In the genomic region with DNA sequence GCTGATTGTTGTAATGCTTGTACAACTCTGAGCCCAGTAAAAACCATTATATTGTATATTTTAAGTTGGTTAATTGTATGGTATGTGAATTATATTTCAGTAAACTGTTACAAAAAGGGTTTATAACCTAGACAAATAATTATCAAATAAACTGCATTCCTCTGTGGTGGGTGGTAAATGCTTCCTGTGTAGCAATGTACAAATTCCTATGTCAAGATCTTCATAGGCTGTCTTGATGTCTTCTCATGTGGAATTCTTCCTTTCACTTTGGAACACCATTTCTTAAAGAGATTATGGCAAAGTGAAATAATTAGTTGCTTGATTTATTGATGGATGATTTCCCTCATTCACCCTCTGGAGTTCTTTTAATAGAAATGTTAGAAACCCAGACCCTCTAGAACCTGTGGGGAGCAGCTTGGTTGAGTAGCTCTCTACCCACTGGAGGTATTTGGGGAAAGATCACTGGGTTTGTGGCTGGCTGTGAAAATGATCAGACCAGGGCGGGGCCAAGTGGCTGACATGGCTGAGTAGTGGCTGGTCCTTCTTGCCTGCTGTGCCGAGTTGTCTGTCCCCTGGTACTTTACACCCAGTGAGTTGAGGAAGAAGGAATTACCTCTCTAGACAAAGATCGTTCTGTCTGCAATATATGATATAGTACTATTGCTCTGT, we compare ENCODE assay signal across 9 cellular contexts. TPM values are rescaled to one million over a fixed set of nuclear protein-coding genes. Genes with fewer than 3 reads are reported as not detected.
DNase-seq lines count a peak whose midpoint lies in the region; ATAC-seq and TF ChIP-seq lines count a peak whose summit lies in the region.
"Had no signal": no experiment of that assay in that cellular context is flagged by ENCODE, and none has a peak within 500 bp of the region (broad histone marks: within the 10 kb centered on the region; RNA-seq: fewer than 3 reads in every experiment).

No MANE protein-coding gene starts in this region.

- no peak overlapping the region for H2BK5ac ChIP-seq in mesenchymal stem cell (ENCODE audit: low read depth, low read length, poor library complexity, severe bottlenecking)

- H3K36me3 Mint-ChIP-seq in WTC11 = peaks cover 29% of the 10 kb centered on the region

- H3K27ac Mint-ChIP-seq in WTC11 = no peak overlapping the region

- H3K27ac ChIP-seq in DND-41 (ENCODE audit: low read length) = peak overlapping the region; percentile 82
- peak overlapping the region; percentile 60 for H3K27ac ChIP-seq in RWPE2 (ENCODE audit: poor library complexity, severe bottlenecking)
- H3K27ac ChIP-seq in mesenchymal stem cell (ENCODE audit: low read length, poor library complexity, severe bottlenecking) = peak overlapping the region; percentile 20

- peaks cover 39% of the 10 kb centered on the region for H3K9me3 Mint-ChIP-seq in WTC11

- peak overlapping the region; percentile 47; the same call in 1 of the 2 replicates for H3K4me2 ChIP-seq in DND-41 (ENCODE audit: insufficient read depth, low read length)
- H3K4me2 ChIP-seq in mesenchymal stem cell (ENCODE audit: low read length, poor library complexity, severe bottlenecking) = no peak overlapping the region

- ATAC-seq in DND-41 (ENCODE audit: insufficient read depth, low read depth) (no peak), GM19463 (IDR thresholded peaks at IDR 0.05; ENCODE audit: unreplicated experiment) (peak; percentile 37), RWPE2 (ENCODE audit: low read depth) (no peak), HG03442 (IDR thresholded peaks at IDR 0.05; ENCODE audit: unreplicated experiment) (no peak), WTC11 (no peak)
- ATAC-seq: mucosa of descending colon had no signal

- H3K9me3 ChIP-seq in DND-41 (ENCODE audit: insufficient read depth, low read length, severe bottlenecking) (peaks cover 2% of the 10 kb centered on the region), RWPE2 (ENCODE audit: severe bottlenecking) (no peaks in the 10 kb centered on the region), mesenchymal stem cell (ENCODE audit: control insufficient read depth, low read length) (peaks cover 6% of the 10 kb centered on the region)

- H4K91ac ChIP-seq in mesenchymal stem cell (ENCODE audit: low read length) = peak overlapping the region; percentile 2

- H4K8ac ChIP-seq in mesenchymal stem cell (ENCODE audit: low read length) = peak overlapping the region; percentile 75

- H3K9ac ChIP-seq in DND-41 (ENCODE audit: low read depth, low read length) (no peak overlapping the region), mesenchymal stem cell (ENCODE audit: low read length) (no peak overlapping the region)

- peak overlapping the region; percentile 87 for H2AK5ac ChIP-seq in mesenchymal stem cell (ENCODE audit: low read length, severe bottlenecking)

- no peak overlapping the region for H2AFZ ChIP-seq in DND-41 (ENCODE audit: low read depth, low read length)
- H2AFZ ChIP-seq in mesenchymal stem cell (ENCODE audit: low read depth, low read length) = no peak overlapping the region

- no peak overlapping the region for H3K23ac ChIP-seq in mesenchymal stem cell (ENCODE audit: low read length in 2 of 2)

- peak overlapping the region; percentile 83 for H2BK15ac ChIP-seq in mesenchymal stem cell (ENCODE audit: low read depth, poor library complexity, severe bottlenecking)

- WGBS in mesenchymal stem cell = 100% methylated on average over 2 of the region's 3 CpGs

- H3K4me1 ChIP-seq in DND-41 (ENCODE audit: insufficient read depth, low read length) (peaks cover 50% of the 10 kb centered on the region), RWPE2 (ENCODE audit: insufficient read depth, poor library complexity, severe bottlenecking) (peaks cover 17% of the 10 kb centered on the region), mesenchymal stem cell (ENCODE audit: control insufficient read depth, insufficient read depth, low read depth, low read length) (peaks cover 8% of the 10 kb centered on the region)

- peaks cover 11% of the 10 kb centered on the region; the same call in 1 of the 2 replicates for H4K20me1 ChIP-seq in DND-41 (ENCODE audit: insufficient read depth, low read length)

- no peak overlapping the region for H3K4me3 ChIP-seq in DND-41 (ENCODE audit: low read depth in 1 of 2, low read length in 2 of 2)
- H3K4me3 ChIP-seq in RWPE2 (ENCODE audit: severe bottlenecking) = no peak overlapping the region
- no peak overlapping the region for H3K4me3 ChIP-seq in mesenchymal stem cell (ENCODE audit: insufficient read depth in 1 of 2, low read depth in 1 of 2, low read length in 2 of 2)
- H3K4me3 ChIP-seq: mucosa of descending colon had no signal

- peak overlapping the region in 1 of 2 experiments; percentile 89 for H2BK12ac ChIP-seq in mesenchymal stem cell (ENCODE audit: low read length in 2 of 2)

- POLR2A ChIA-PET in WTC11 (lab: Charles Lee) = no interaction called here

- peak overlapping the region; percentile 58 to 75 for H3K4ac ChIP-seq in mesenchymal stem cell (ENCODE audit: low read depth in 1 of 2, low read length in 2 of 2)

- DNase-seq in DND-41 (no peak), RWPE2 (ENCODE audit: low spot score) (no peak), mesenchymal stem cell (no peak), NCI-H146 treated with DMSO at 0.1 percent for 48 hours (lab: John Stamatoyannopoulos, UW; ENCODE audit: unreplicated experiment) (no peak), NCI-H1694 treated with DMSO at 0.1 percent for 48 hours (lab: John Stamatoyannopoulos, UW) (no peak), WTC11 (ENCODE audit: low spot score) (no peak)
- DNase-seq: mucosa of descending colon had no signal

- TF ChIP-seq CTCF in DND-41 (IDR thresholded peaks at IDR 0.05; ENCODE audit: borderline replicate concordance, extremely low read depth, low read length, poor library complexity, severe bottlenecking) = no peak
- TF ChIP-seq CTCF in RWPE2 (IDR thresholded peaks at IDR 0.05; ENCODE audit: poor library complexity, severe bottlenecking) = no peak
- no peak for TF ChIP-seq CTCF in WTC11 (IDR thresholded peaks at IDR 0.05)

- peak overlapping the region; percentile 55 to 87 for H3K18ac ChIP-seq in mesenchymal stem cell (ENCODE audit: low read depth in 1 of 2, low read length in 2 of 2)

- H3K14ac ChIP-seq in mesenchymal stem cell (ENCODE audit: low read length in 2 of 2) = no peak overlapping the region

- peaks cover 78% of the 10 kb centered on the region for H3K79me2 ChIP-seq in DND-41 (ENCODE audit: insufficient read depth, low read length)

- H3K27me3 Mint-ChIP-seq in WTC11 (ENCODE audit: low read depth) = no peaks in the 10 kb centered on the region; the same call in 1 of the 2 replicates

- peaks cover 9% of the 10 kb centered on the region; the same call in 1 of the 2 replicates for H3K4me1 Mint-ChIP-seq in WTC11

- H3K36me3 ChIP-seq in DND-41 (ENCODE audit: insufficient read depth, low read length) (no peaks in the 10 kb centered on the region), RWPE2 (ENCODE audit: low read depth) (no peaks in the 10 kb centered on the region), mesenchymal stem cell (ENCODE audit: control insufficient read depth in 1 of 2, insufficient read depth in 2 of 2, low read depth in 1 of 2, low read length in 2 of 2) (no peaks in the 10 kb centered on the region)

- H3K27me3 ChIP-seq in DND-41 (ENCODE audit: insufficient read depth, low read length, poor library complexity) (no peaks in the 10 kb centered on the region), RWPE2 (ENCODE audit: insufficient read depth, poor library complexity, severe bottlenecking) (no peaks in the 10 kb centered on the region), mesenchymal stem cell (ENCODE audit: control insufficient read depth in 1 of 2, insufficient read depth in 1 of 2, low read length in 2 of 2) (no peaks in the 10 kb centered on the region)

- peak overlapping the region; percentile 73 for H2BK120ac ChIP-seq in mesenchymal stem cell (ENCODE audit: low read depth, low read length)

- H3K4me3 Mint-ChIP-seq in WTC11 = no peak overlapping the region

- CTCF ChIA-PET in WTC11 (lab: Charles Lee) = no interaction called here

- H3K79me1 ChIP-seq in mesenchymal stem cell (replicated peaks; ENCODE audit: low read length, poor library complexity, severe bottlenecking) = peaks cover 37% of the 10 kb centered on the region

TF ChIP-seq in WTC11, 78 proteins besides CTCF, POLR2A, EP300 and RAD21 (continues in another document):
- TF ChIP-seq NR2C2 (CRISPR knock-in tag; IDR thresholded peaks at IDR 0.05) = no peak
- TF ChIP-seq SOX15 (CRISPR knock-in tag; IDR thresholded peaks at IDR 0.05) = no peak
- no peak for TF ChIP-seq ELF4 (CRISPR knock-in tag; IDR thresholded peaks at IDR 0.05; ENCODE audit: low read depth)
- no peak for TF ChIP-seq MYBL2 (CRISPR knock-in tag; IDR thresholded peaks at IDR 0.05)
- TF ChIP-seq, protein P1, sequence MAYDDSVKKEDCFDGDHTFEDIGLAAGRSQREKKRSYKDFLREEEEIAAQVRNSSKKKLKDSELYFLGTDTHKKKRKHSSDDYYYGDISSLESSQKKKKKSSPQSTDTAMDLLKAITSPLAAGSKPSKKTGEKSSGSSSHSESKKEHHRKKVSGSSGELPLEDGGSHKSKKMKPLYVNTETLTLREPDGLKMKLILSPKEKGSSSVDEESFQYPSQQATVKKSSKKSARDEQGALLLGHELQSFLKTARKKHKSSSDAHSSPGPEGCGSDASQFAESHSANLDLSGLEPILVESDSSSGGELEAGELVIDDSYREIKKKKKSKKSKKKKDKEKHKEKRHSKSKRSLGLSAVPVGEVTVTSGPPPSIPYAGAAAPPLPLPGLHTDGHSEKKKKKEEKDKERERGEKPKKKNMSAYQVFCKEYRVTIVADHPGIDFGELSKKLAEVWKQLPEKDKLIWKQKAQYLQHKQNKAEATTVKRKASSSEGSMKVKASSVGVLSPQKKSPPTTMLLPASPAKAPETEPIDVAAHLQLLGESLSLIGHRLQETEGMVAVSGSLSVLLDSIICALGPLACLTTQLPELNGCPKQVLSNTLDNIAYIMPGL (CRISPR knock-in tag; IDR thresholded peaks at IDR 0.05) = no peak

RNA-seq across cellular contexts. Expression of gene MGAT5, which starts 22.4 kb away (rescaled TPM):
- 75.8 TPM for polyA plus RNA-seq in mesenchymal stem cell (2013, experiment 1 of 2)
- 73.2 TPM for polyA plus RNA-seq in mesenchymal stem cell (2013, experiment 2 of 2)
- 43.6 to 52.4 TPM (median 47.7 TPM) in 3 replicates for total RNA-seq in WTC11 (2021)

Comparison
In these comparisons a context has a peak if more than half of its experiments do, and no peak if none do; other contexts are left out.
1. H3K27ac ChIP-seq: peak in every context shown above with its lines; median percentile 82 in DND-41; 60 in RWPE2; 20 in mesenchymal stem cell.